In the genomic region with DNA sequence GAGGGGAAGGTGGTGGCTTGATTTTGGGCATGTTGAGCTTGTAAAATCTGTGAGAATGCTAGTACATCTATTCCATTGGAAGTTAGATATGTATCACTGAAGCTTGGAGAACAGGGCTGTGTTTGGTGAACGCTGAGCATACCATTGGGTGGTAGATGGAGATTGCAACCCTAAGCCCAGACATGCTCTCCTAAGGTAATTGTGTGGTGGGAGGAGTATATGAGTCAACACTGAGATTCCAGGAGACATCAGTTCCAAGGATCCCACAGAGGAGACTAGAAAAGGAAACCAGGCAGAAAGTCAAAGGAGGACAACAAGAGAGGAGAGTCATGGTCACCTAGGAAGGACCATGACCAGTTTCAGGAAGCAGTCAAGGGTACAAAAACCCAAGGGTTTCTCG, we compare ENCODE assay signal across 21 cellular contexts.
A peak's percentile ranks its signal among the peaks of the same experiment; 100 is the strongest.
DNase-seq lines count a peak whose midpoint lies in the region; ATAC-seq and TF ChIP-seq lines count a peak whose summit lies in the region.
"Had no signal": no experiment of that assay in that cellular context is flagged by ENCODE, and none has a peak within 500 bp of the region (broad histone marks: within the 10 kb centered on the region; RNA-seq: fewer than 3 reads in every experiment).

No MANE protein-coding gene starts in this region.

- H4K20me1 ChIP-seq in BLaER1 treated with 17β-estradiol and CSF1 and Interleukin-3, amounts not matched to agents 10 nM and 100 nM, result no peaks in the 10 kb centered on the region

- H3K9me3 Mint-ChIP-seq in activated T-helper 17 cell treated with anti-CD3 and anti-CD28 coated beads, Interleukin-2, amount 50 U/mL, for 72 hours, result no peaks in the 10 kb centered on the region
- H3K9me3 Mint-ChIP-seq in Calu3 (ENCODE audit: low read depth, unreplicated experiment), result no peaks in the 10 kb centered on the region

- H3K4me3 ChIP-seq in BLaER1 treated with 17β-estradiol and CSF1 and Interleukin-3, amounts not matched to agents 10 nM and 100 nM, result no peak overlapping the region
- H3K4me3 ChIP-seq in left ventricle myocardium inferior, result no peak overlapping the region
- H3K4me3 ChIP-seq: A549 had no signal

- peak overlapping the region in 4 of 11 experiments; percentile 30 to 55 (median 41); a peak in 5 of 22 replicates for H3K27ac ChIP-seq in BLaER1 treated with 17β-estradiol and CSF1 and Interleukin-3, amounts not matched to agents 10 nM and 100 nM
- H3K27ac ChIP-seq in left ventricle myocardium inferior (replicated peaks), result no peak overlapping the region
- H3K27ac ChIP-seq: A549, C4-2B, HL-60 had no signal

- no peaks in the 10 kb centered on the region for H3K9me3 ChIP-seq in BLaER1 treated with 17β-estradiol and CSF1 and Interleukin-3, amounts not matched to agents 10 nM and 100 nM (replicated peaks in 1 of 11)
- no peaks in the 10 kb centered on the region for H3K9me3 ChIP-seq in left ventricle myocardium inferior (replicated peaks)
- H3K9me3 ChIP-seq: A549, SK-N-SH had no signal

- CTCF ChIA-PET in Calu3 (lab: Charles Lee), result no interaction called here

- DNase-seq in HT1080 (ENCODE audit: low read depth) (peak; percentile 39), iPS-NIHi11 (ENCODE audit: low spot score) (peak; percentile 3), putamen (ENCODE audit: low spot score) (no peak), NCI-H2081 (lab: John Stamatoyannopoulos, UW) (no peak), left ventricle myocardium inferior (no peak), Calu3 (no peak)
- DNase-seq: DMS153, EL, KBM-7, NCI-H1092, NCI-H146, NCI-H2227 treated with DMSO at 0.1 percent for 48 hours, NCI-H524 treated with DMSO at 0.1 percent for 48 hours, SHP77, SK-N-SH had no signal

- BruUV-seq in Calu3 (replicated peaks; lab: Mats Ljungman, UMichigan), result no TSS peak

- no peak overlapping the region for H3K4me3 Mint-ChIP-seq in activated T-helper 17 cell treated with anti-CD3 and anti-CD28 coated beads, Interleukin-2, amount 50 U/mL, for 72 hours
- H3K4me3 Mint-ChIP-seq in Calu3 (ENCODE audit: low read depth, unreplicated experiment), result no peak overlapping the region

- intact Hi-C loops in left ventricle myocardium inferior (cut with micrococcal nuclease), result no loop called here
- intact Hi-C loops in Calu3 (cut with micrococcal nuclease; ENCODE audit: unreplicated experiment), result no loop called here

- H3K36me3 ChIP-seq in BLaER1 treated with 17β-estradiol and CSF1 and Interleukin-3, amounts not matched to agents 10 nM and 100 nM, result 0 out of 22 replicates have a peak, but pooled peaks cover 0 to 7% (median 0%) of the 10 kb centered on the region in 11 experiments
- no peaks in the 10 kb centered on the region for H3K36me3 ChIP-seq in left ventricle myocardium inferior

- peaks cover 10% of the 10 kb centered on the region for H3K4me1 Mint-ChIP-seq in activated T-helper 17 cell treated with anti-CD3 and anti-CD28 coated beads, Interleukin-2, amount 50 U/mL, for 72 hours
- H3K4me1 Mint-ChIP-seq in Calu3 (ENCODE audit: low read depth, unreplicated experiment), result no peaks in the 10 kb centered on the region

- H3K36me3 Mint-ChIP-seq in activated T-helper 17 cell treated with anti-CD3 and anti-CD28 coated beads, Interleukin-2, amount 50 U/mL, for 72 hours (ENCODE audit: low read depth), result no peaks in the 10 kb centered on the region
- H3K36me3 Mint-ChIP-seq in Calu3 (ENCODE audit: insufficient read depth, unreplicated experiment), result peaks cover 19% of the 10 kb centered on the region

- H3K27me3 Mint-ChIP-seq in activated T-helper 17 cell treated with anti-CD3 and anti-CD28 coated beads, Interleukin-2, amount 50 U/mL, for 72 hours, result no peaks in the 10 kb centered on the region
- H3K27me3 Mint-ChIP-seq in Calu3 (ENCODE audit: unreplicated experiment), result no peaks in the 10 kb centered on the region

- H3K27ac Mint-ChIP-seq in activated T-helper 17 cell treated with anti-CD3 and anti-CD28 coated beads, Interleukin-2, amount 50 U/mL, for 72 hours, result no peak overlapping the region
- no peak overlapping the region for H3K27ac Mint-ChIP-seq in Calu3 (ENCODE audit: unreplicated experiment)

- TF ChIP-seq CTCF in left ventricle myocardium inferior (IDR thresholded peaks at IDR 0.05; ENCODE audit: borderline replicate concordance) (no peak), Calu3 (IDR thresholded peaks at IDR 0.05; ENCODE audit: unreplicated experiment) (no peak)

- peak overlapping the region in 1 of 11 experiments; percentile 12; a peak in 1 of 22 replicates for H3K9ac ChIP-seq in BLaER1 treated with 17β-estradiol and CSF1 and Interleukin-3, amounts not matched to agents 10 nM and 100 nM
- H3K9ac ChIP-seq: SK-N-SH had no signal

- ATAC-seq in activated T-helper 17 cell treated with anti-CD3 and anti-CD28 coated beads, Interleukin-2, amount 50 U/mL, for 72 hours (replicated peaks), result peak; percentile 9
- ATAC-seq: A549, Panc1 had no signal

- no peaks in the 10 kb centered on the region for H3K27me3 ChIP-seq in BLaER1 treated with 17β-estradiol and CSF1 and Interleukin-3, amounts not matched to agents 10 nM and 100 nM
- peaks cover 32% of the 10 kb centered on the region for H3K27me3 ChIP-seq in left ventricle myocardium inferior (ENCODE audit: low read depth)

- H3K4me2 ChIP-seq in BLaER1 treated with 17β-estradiol and CSF1 and Interleukin-3, amounts not matched to agents 10 nM and 100 nM, result peak overlapping the region in 9 of 11 experiments; percentile 11 to 66 (median 56); a peak in 17 of 22 replicates
- H3K4me2 ChIP-seq: A549, SK-N-SH had no signal

- peaks cover 0 to 39% (median 33%) of the 10 kb centered on the region in 10 experiments; a peak in 16 of 20 replicates for H3K4me1 ChIP-seq in BLaER1 treated with 17β-estradiol and CSF1 and Interleukin-3, amounts not matched to agents 10 nM and 100 nM
- no peaks in the 10 kb centered on the region for H3K4me1 ChIP-seq in left ventricle myocardium inferior

Comparison
In these comparisons a context has a peak if more than half of its experiments do, and no peak if none do; other contexts are left out.
1. DNase-seq: peak in HT1080 (single experiment) and iPS-NIHi11 (single experiment); none in putamen (single experiment), NCI-H2081 (0 of 2), left ventricle myocardium inferior (single experiment) and Calu3 (single experiment).